8 cellular contexts compared by ENCODE assay signal in genomic region chr15:48250640-48251076, GRCh38. TPM values are rescaled to one million over a fixed set of nuclear protein-coding genes. Genes with fewer than 3 reads are reported as not detected.
A peak's percentile ranks its signal among the peaks of the same experiment; 100 is the strongest.
DNase-seq lines count a peak whose midpoint lies in the region; ATAC-seq, FAIRE-seq and TF ChIP-seq lines count a peak whose summit lies in the region.

No MANE protein-coding gene starts in this region.

- no peak for DNase-seq in CD8-positive, alpha-beta T cell
- DNase-seq in GM19239 (ENCODE audit: insufficient read length, low spot score) = peak; percentile 20
- DNase-seq in NCI-H146 (lab: John Stamatoyannopoulos, UW) = peak; percentile 71
- peak; percentile 12 for DNase-seq in T1000 (lab: John Stamatoyannopoulos, UW)
- DNase-seq in fibroblast of pulmonary artery (ENCODE audit: low read depth) = peak; percentile 87
- DNase-seq in pons (ENCODE audit: low spot score) = peak; percentile 48
- no peak for DNase-seq in NCI-H1048 (lab: John Stamatoyannopoulos, UW)
- no peak for DNase-seq in GOT3 (lab: John Stamatoyannopoulos, UW)

- H3K4me1 ChIP-seq in CD8-positive, alpha-beta T cell (ENCODE audit: insufficient read depth, low read length) = no peaks in the 10 kb centered on the region

- H3K36me3 ChIP-seq in CD8-positive, alpha-beta T cell (ENCODE audit: insufficient read depth, low read length) = no peaks in the 10 kb centered on the region

- H3K4me3 ChIP-seq in CD8-positive, alpha-beta T cell (ENCODE audit: low read depth, low read length) = no peak overlapping the region
- H3K4me3 ChIP-seq in fibroblast of pulmonary artery (replicated peaks; ENCODE audit: low read depth, low read length) = no peak overlapping the region

- H3K9me3 Mint-ChIP-seq in CD8-positive, alpha-beta T cell = no peaks in the 10 kb centered on the region

- peak; percentile 82 for FAIRE-seq in GM19239 (lab: Jason Lieb, UNC)

- no peak overlapping the region for H3K4me3 Mint-ChIP-seq in CD8-positive, alpha-beta T cell

- H3K4me1 Mint-ChIP-seq in CD8-positive, alpha-beta T cell (ENCODE audit: low read depth) = no peaks in the 10 kb centered on the region

- peaks cover 17% of the 10 kb centered on the region for H3K27me3 Mint-ChIP-seq in CD8-positive, alpha-beta T cell (ENCODE audit: low read depth)

- H3K27ac ChIP-seq in CD8-positive, alpha-beta T cell (ENCODE audit: low read depth, low read length) = no peak overlapping the region

- no peak overlapping the region for H3K27ac Mint-ChIP-seq in CD8-positive, alpha-beta T cell

- intact Hi-C loops in CD8-positive, alpha-beta T cell (cut with DNase I, micrococcal nuclease) = loop anchor here in 1 of 2 experiments (10.0 kb wide), 1 partner anchor 146 kb away; no protein-coding TSS in a partner anchor

- CTCF ChIA-PET in CD8-positive, alpha-beta T cell (lab: Charles Lee) = no interaction called here

- no peaks in the 10 kb centered on the region for H3K9me3 ChIP-seq in CD8-positive, alpha-beta T cell (ENCODE audit: low read length)

- H3K27me3 ChIP-seq in CD8-positive, alpha-beta T cell (ENCODE audit: insufficient read depth, low read length) = no peaks in the 10 kb centered on the region

- ATAC-seq in CD8-positive, alpha-beta T cell = no peak

- peak; percentile 29 for TF ChIP-seq CTCF in CD8-positive, alpha-beta T cell (IDR thresholded peaks at IDR 0.05)
- peak; percentile 74 for TF ChIP-seq CTCF in fibroblast of pulmonary artery (IDR thresholded peaks at IDR 0.05; ENCODE audit: low read length, missing control alignments)

- H3K36me3 Mint-ChIP-seq in CD8-positive, alpha-beta T cell = no peaks in the 10 kb centered on the region

- POLR2A ChIA-PET in CD8-positive, alpha-beta T cell (lab: Charles Lee) = no interaction called here

RNA-seq across cellular contexts. Expression of gene SLC12A1, which starts 44.6 kb away (rescaled TPM):
- total RNA-seq in CD8-positive, alpha-beta T cell = not detected

RNA-seq across cellular contexts. Expression of gene CTXN2, which starts 59.2 kb away (rescaled TPM):
- not detected for total RNA-seq in CD8-positive, alpha-beta T cell

Comparison
In these comparisons a context has a peak if more than half of its experiments do, and no peak if none do; other contexts are left out.
1. DNase-seq: peak in GM19239 (single experiment), NCI-H146 (single experiment), T1000 (single experiment), fibroblast of pulmonary artery (single experiment) and pons (single experiment); none in CD8-positive, alpha-beta T cell (0 of 7), NCI-H1048 (single experiment) and GOT3 (single experiment).